8 cellular contexts compared by ENCODE assay signal in the genomic region with DNA sequence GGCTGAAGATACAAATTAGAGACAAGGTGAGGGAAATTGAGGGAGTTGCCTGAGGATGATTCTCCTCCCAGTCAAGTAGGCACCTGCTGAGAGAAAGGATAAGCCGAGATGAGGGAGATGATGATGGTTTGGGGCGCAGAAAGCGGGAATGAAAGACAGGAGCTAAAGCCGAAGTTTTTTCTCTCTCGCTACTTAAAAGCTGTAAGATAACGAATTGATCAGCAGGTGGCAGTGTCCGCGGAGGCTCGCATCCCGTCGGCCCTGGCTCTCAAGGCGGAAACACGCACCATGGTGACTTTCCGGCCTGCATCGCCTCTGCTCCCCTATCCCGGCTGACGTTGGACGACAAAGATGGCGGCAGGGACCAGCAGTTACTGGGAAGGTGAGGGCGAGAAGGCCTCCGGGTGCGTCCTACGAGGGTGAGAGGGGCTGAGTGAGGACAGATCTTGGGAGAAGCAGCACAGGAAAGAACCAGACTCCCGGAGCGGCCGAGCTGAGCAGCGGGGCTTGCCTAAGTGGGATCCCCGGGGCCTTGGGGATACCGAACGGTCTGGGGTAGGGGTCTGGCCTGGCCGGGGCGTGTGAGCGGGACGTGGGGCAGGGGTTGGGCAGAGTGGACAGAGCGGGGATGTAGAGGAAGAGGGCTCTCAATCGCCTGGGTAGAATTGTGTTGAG. TPM values are rescaled to one million over a fixed set of nuclear protein-coding genes. Genes with fewer than 3 reads are reported as not detected.
DNase-seq lines count a peak whose midpoint lies in the region; ATAC-seq and TF ChIP-seq lines count a peak whose summit lies in the region.

A gene (plus strand): TSS at position 326 of the 675 bp plus-strand sequence. CDS start 26 bp downstream, at position 352.

- peaks cover 5% of the 10 kb centered on the region for H3K36me3 Mint-ChIP-seq in activated naive CD8-positive, alpha-beta T cell treated with anti-CD3 and anti-CD28 coated beads, Interleukin-2, amount 10 ng/mL, durations not matched to agents 7 days and 5 days
- H3K36me3 Mint-ChIP-seq in osteocyte (ENCODE audit: unreplicated experiment) = peaks cover 5% of the 10 kb centered on the region

- H3K36me3 ChIP-seq in SU-DHL-6 (ENCODE audit: low read length) (peaks cover 6% of the 10 kb centered on the region; the same call in 1 of the 2 replicates), thymus (ENCODE audit: control insufficient read depth, insufficient read depth) (peaks cover 6% of the 10 kb centered on the region)

- POLR2A ChIA-PET in activated naive CD8-positive, alpha-beta T cell treated with anti-CD3 and anti-CD28 coated beads, Interleukin-2, amount 10 ng/mL, durations not matched to agents 7 days and 5 days (lab: Charles Lee) = interaction anchor here (0.6 to 1.0 kb wide), 5 partner anchors 10 to 352 kb away, joined by 3 to 5 read pairs (median 3); no protein-coding TSS in a partner anchor

- 0 out of 2 replicates have a peak within 1 kb of the TSS, but pooled peaks have one; percentile 22 for H3K27ac ChIP-seq in SU-DHL-6 (ENCODE audit: low read depth, low read length)
- H3K27ac ChIP-seq in thymus (ENCODE audit: low read depth) = peak within 1 kb of the TSS; percentile 90

- no peaks in the 10 kb centered on the region for H3K27me3 Mint-ChIP-seq in activated naive CD8-positive, alpha-beta T cell treated with anti-CD3 and anti-CD28 coated beads, Interleukin-2, amount 10 ng/mL, durations not matched to agents 7 days and 5 days
- no peaks in the 10 kb centered on the region for H3K27me3 Mint-ChIP-seq in osteocyte (ENCODE audit: unreplicated experiment)

- peak within 1 kb of the TSS; percentile 83 for H3K9ac ChIP-seq in SU-DHL-6 (ENCODE audit: low read length)

- peak within 1 kb of the TSS; percentile 98 for H3K4me3 Mint-ChIP-seq in activated naive CD8-positive, alpha-beta T cell treated with anti-CD3 and anti-CD28 coated beads, Interleukin-2, amount 10 ng/mL, durations not matched to agents 7 days and 5 days
- peak within 1 kb of the TSS; percentile 95 for H3K4me3 Mint-ChIP-seq in osteocyte (ENCODE audit: unreplicated experiment)

- intact Hi-C loops in head of caudate nucleus (cut with DNase I) = no loop called here

- TF ChIP-seq CTCF in GM12865 (IDR thresholded peaks at IDR 0.05; ENCODE audit: insufficient read depth, low read depth, low read length, missing control alignments) = peak; percentile 77
- TF ChIP-seq CTCF in SU-DHL-6 (IDR thresholded peaks at IDR 0.05; ENCODE audit: insufficient read depth, low read length, poor library complexity, severe bottlenecking) = peak; percentile 51
- peak; percentile 89 for TF ChIP-seq CTCF in osteocyte (IDR thresholded peaks at IDR 0.05)

- no peaks in the 10 kb centered on the region for H3K27me3 ChIP-seq in SU-DHL-6 (ENCODE audit: low read length)
- no peaks in the 10 kb centered on the region for H3K27me3 ChIP-seq in thymus (ENCODE audit: control insufficient read depth, insufficient read depth)

- H3K4me1 Mint-ChIP-seq in activated naive CD8-positive, alpha-beta T cell treated with anti-CD3 and anti-CD28 coated beads, Interleukin-2, amount 10 ng/mL, durations not matched to agents 7 days and 5 days = peaks cover 20% of the 10 kb centered on the region
- H3K4me1 Mint-ChIP-seq in osteocyte (ENCODE audit: unreplicated experiment) = peaks cover 20% of the 10 kb centered on the region

- ATAC-seq in HG02623 (IDR thresholded peaks at IDR 0.05; ENCODE audit: unreplicated experiment) = peak; percentile 93
- peak; percentile 100 for ATAC-seq in activated naive CD8-positive, alpha-beta T cell treated with anti-CD3 and anti-CD28 coated beads, Interleukin-2, amount 10 ng/mL, durations not matched to agents 7 days and 5 days (ENCODE audit: low read depth)

- H3K27ac Mint-ChIP-seq in activated naive CD8-positive, alpha-beta T cell treated with anti-CD3 and anti-CD28 coated beads, Interleukin-2, amount 10 ng/mL, durations not matched to agents 7 days and 5 days = peak within 1 kb of the TSS; percentile 98
- peak within 1 kb of the TSS; percentile 98 for H3K27ac Mint-ChIP-seq in osteocyte (ENCODE audit: unreplicated experiment)

- DNase-seq in GM12865 (ENCODE audit: low read depth) = peak; percentile 97
- peak; percentile 85 for DNase-seq in NCI-H1105 (lab: John Stamatoyannopoulos, UW)
- DNase-seq in activated naive CD8-positive, alpha-beta T cell treated with anti-CD3 and anti-CD28 coated beads, Interleukin-2, amount 10 ng/mL, durations not matched to agents 7 days and 5 days = peak; percentile 85
- DNase-seq in head of caudate nucleus = peak; percentile 92 to 99 (median 96)
- DNase-seq in osteocyte (ENCODE audit: extremely low spot score, unreplicated experiment) = peak; percentile 97

- H3K9me3 Mint-ChIP-seq in activated naive CD8-positive, alpha-beta T cell treated with anti-CD3 and anti-CD28 coated beads, Interleukin-2, amount 10 ng/mL, durations not matched to agents 7 days and 5 days = no peaks in the 10 kb centered on the region
- no peaks in the 10 kb centered on the region for H3K9me3 Mint-ChIP-seq in osteocyte (ENCODE audit: unreplicated experiment)

- no peaks in the 10 kb centered on the region for H3K9me2 ChIP-seq in SU-DHL-6 (replicated peaks; ENCODE audit: insufficient read depth, low read length)

- H3K4me3 ChIP-seq in GM12865 (ENCODE audit: low read depth, low read length) = peak within 1 kb of the TSS; percentile 87
- H3K4me3 ChIP-seq in SU-DHL-6 (ENCODE audit: insufficient read depth, low read length, poor library complexity, severe bottlenecking) = peak within 1 kb of the TSS; percentile 82
- H3K4me3 ChIP-seq in thymus (ENCODE audit: low read length) = peak within 1 kb of the TSS; percentile 99

- H3K79me2 ChIP-seq in SU-DHL-6 (ENCODE audit: insufficient read depth, low read length) = peaks cover 25% of the 10 kb centered on the region

- H3K9me3 ChIP-seq in SU-DHL-6 (ENCODE audit: insufficient read depth, low read length) (no peaks in the 10 kb centered on the region), thymus (ENCODE audit: control insufficient read depth) (no peaks in the 10 kb centered on the region)

- H2AFZ ChIP-seq in SU-DHL-6 (ENCODE audit: low read depth, low read length, severe bottlenecking) = peak within 1 kb of the TSS; percentile 90

- no peaks in the 10 kb centered on the region for H4K20me1 ChIP-seq in SU-DHL-6 (ENCODE audit: low read depth, low read length)

- H3F3A ChIP-seq in SU-DHL-6 (ENCODE audit: insufficient read depth) = peaks cover 3% of the 10 kb centered on the region; the same call in 1 of the 2 replicates

- WGBS in thymus = under 1% methylated on average over 36 of the region's 36 CpGs

- no peaks in the 10 kb centered on the region for H3K4me1 ChIP-seq in thymus (ENCODE audit: control insufficient read depth, insufficient read depth, low read length)

- peak within 1 kb of the TSS; percentile 74 for H3K4me2 ChIP-seq in SU-DHL-6 (ENCODE audit: low read depth, low read length, poor library complexity, severe bottlenecking)

RNA-seq across cellular contexts. Expression of the gene that starts here (rescaled TPM):
- total RNA-seq in activated naive CD8-positive, alpha-beta T cell treated with anti-CD3 and anti-CD28 coated beads, Interleukin-2, amount 10 ng/mL, durations not matched to agents 7 days and 5 days = 10 to 100 TPM; 44.8 to 46.8 TPM
- 47.3 and 55.0 TPM in 2 replicates for total RNA-seq in osteocyte
- 22.2 TPM for polyA plus RNA-seq in thymus

Comparison
In these comparisons a context has a peak if more than half of its experiments do, and no peak if none do; other contexts are left out.
1. Peak in every context shown above with its lines: DNase-seq, ATAC-seq, H3K4me3 ChIP-seq and H3K27ac ChIP-seq.